Comparison of ENCODE assay signal across 8 cellular contexts in the genomic region with DNA sequence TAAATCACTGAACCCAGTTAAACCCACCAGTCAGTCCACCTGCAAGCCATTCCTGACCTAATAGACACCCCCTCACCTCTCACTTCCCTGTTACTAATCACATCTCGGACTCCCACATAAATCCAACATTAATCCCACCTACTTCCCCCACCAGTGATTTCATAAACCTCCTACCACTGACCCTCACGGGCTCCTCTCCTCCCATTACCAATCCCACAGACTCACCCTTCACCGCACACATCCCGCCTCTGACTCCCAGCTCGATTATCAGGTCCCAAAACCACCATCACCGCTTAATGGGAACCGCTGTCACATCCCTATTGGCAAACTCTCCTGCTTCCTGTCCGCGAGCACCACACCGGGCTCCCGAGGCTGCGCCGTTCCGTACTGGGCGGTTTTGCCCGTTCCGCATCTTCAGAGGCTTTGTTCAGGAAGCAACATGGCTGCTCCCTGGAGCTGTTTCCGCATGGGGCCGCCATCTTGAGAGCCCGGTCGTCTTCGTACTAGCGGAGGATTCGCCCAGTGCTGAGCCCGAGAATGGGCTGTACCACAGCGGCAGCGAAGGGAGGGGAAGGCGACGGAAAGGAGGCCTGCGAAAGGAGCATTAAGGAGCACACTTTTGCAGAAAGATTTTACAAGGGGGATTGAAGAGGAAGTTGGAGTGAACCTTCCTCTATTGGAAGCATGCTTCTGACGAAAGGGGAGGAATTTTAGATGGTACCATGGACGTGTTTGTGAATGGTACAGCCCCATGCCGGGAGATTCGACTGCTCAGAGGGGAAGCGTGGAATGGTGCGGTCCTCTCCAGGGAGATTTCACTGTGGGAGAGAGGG. TPM values are rescaled to one million over a fixed set of nuclear protein-coding genes. Genes with fewer than 3 reads are reported as not detected.
DNase-seq lines count a peak whose midpoint lies in the region; ATAC-seq and TF ChIP-seq lines count a peak whose summit lies in the region.

TSS of gene ZNF300 (minus strand) at position 502 of the 833 bp plus-strand sequence. CDS start 1,825 bp downstream, outside the sequence.

- peak within 1 kb of the TSS; percentile 74 for H4K8ac ChIP-seq in trophoblast cell (ENCODE audit: low read depth, low read length)

- peaks cover 13% of the 10 kb centered on the region for H3K4me1 Mint-ChIP-seq in Calu3 (ENCODE audit: low read depth, unreplicated experiment)

- TF ChIP-seq CTCF in Calu3 (IDR thresholded peaks at IDR 0.05; ENCODE audit: unreplicated experiment) (no peak), astrocyte of the cerebellum (IDR thresholded peaks at IDR 0.05; ENCODE audit: low read depth, low read length, missing control alignments) (no peak), right atrium auricular region (IDR thresholded peaks at IDR 0.05) (no peak), tibial nerve (IDR thresholded peaks at IDR 0.05) (no peak)

- peak within 1 kb of the TSS; percentile 55 for H4K12ac ChIP-seq in trophoblast cell (ENCODE audit: low read depth, low read length)

- H3K36me3 ChIP-seq in right atrium auricular region (peaks cover 5% of the 10 kb centered on the region), trophoblast cell (ENCODE audit: control insufficient read depth in 1 of 2, insufficient read depth in 2 of 2, low read length in 2 of 2) (peaks cover 0 to 2% of the 10 kb centered on the region in 2 experiments), tibial nerve (peaks cover 0 to 42% (median 0%) of the 10 kb centered on the region in 3 donors)

- CTCF ChIA-PET in Calu3 (lab: Charles Lee), result no interaction called here

- H3K18ac ChIP-seq in trophoblast cell (ENCODE audit: low read length), result peak within 1 kb of the TSS; percentile 34

- H4K91ac ChIP-seq in trophoblast cell (ENCODE audit: low read depth, low read length), result peak within 1 kb of the TSS; percentile 85

- H3K9ac ChIP-seq in trophoblast cell (ENCODE audit: low read length), result peak within 1 kb of the TSS; percentile 60

- WGBS in trophoblast cell (ENCODE audit: extremely low coverage, insufficient coverage, insufficient read length), result 100% methylated on average over 1 of the region's 36 CpGs
- 4 to 7% methylated on average over 36 of the region's 36 CpGs for WGBS in tibial nerve, 2 donors

- ATAC-seq in HG02798 (IDR thresholded peaks at IDR 0.05; ENCODE audit: poor library complexity, unreplicated experiment), result no peak

- H3K4me2 ChIP-seq in trophoblast cell (ENCODE audit: low read length), result peak within 1 kb of the TSS; percentile 69

- peak within 1 kb of the TSS; percentile 59 for H2AFZ ChIP-seq in trophoblast cell (ENCODE audit: insufficient read depth, low read length, poor library complexity)

- H3K27ac ChIP-seq in right atrium auricular region (peak within 1 kb of the TSS in 1 of 2 donors; percentile 54), trophoblast cell (ENCODE audit: low read depth, low read length) (peak within 1 kb of the TSS; percentile 42), tibial nerve (peak within 1 kb of the TSS; percentile 37 to 75 (median 60))

- intact Hi-C loops in Calu3 (cut with micrococcal nuclease; ENCODE audit: unreplicated experiment), result no loop called here

- no peak within 1 kb of the TSS for H2AK5ac ChIP-seq in trophoblast cell (ENCODE audit: low read length)

- peak within 1 kb of the TSS; percentile 80 for H3K4me3 Mint-ChIP-seq in Calu3 (ENCODE audit: low read depth, unreplicated experiment)

- H3K23ac ChIP-seq in trophoblast cell (ENCODE audit: low read length), result no peak within 1 kb of the TSS

- H3K4ac ChIP-seq in trophoblast cell (ENCODE audit: low read depth, low read length), result peak within 1 kb of the TSS; percentile 25

- peak within 1 kb of the TSS; percentile 74 for H2BK5ac ChIP-seq in trophoblast cell (ENCODE audit: low read depth, low read length, poor library complexity)

- H3K9me3 Mint-ChIP-seq in Calu3 (ENCODE audit: low read depth, unreplicated experiment), result peaks cover 21% of the 10 kb centered on the region

- DNase-seq in Calu3, result peak; percentile 85
- DNase-seq in HT1080 (ENCODE audit: low read depth), result peak; percentile 88
- peak; percentile 2 for DNase-seq in T follicular helper cell (ENCODE audit: low read depth)
- peak; percentile 89 for DNase-seq in astrocyte of the cerebellum (ENCODE audit: low read depth)
- peak; percentile 83 for DNase-seq in right atrium auricular region (ENCODE audit: low spot score)
- peak; percentile 53 to 85 for DNase-seq in trophoblast cell
- DNase-seq in tibial nerve (ENCODE audit: low spot score in 2 of 2), result peak; percentile 47 to 63

- peak in 1 of 2 donors; percentile 33 for TF ChIP-seq POLR2A in tibial nerve (IDR thresholded peaks at IDR 0.05)

- H2BK120ac ChIP-seq in trophoblast cell (ENCODE audit: insufficient read depth, low read length, poor library complexity), result peak within 1 kb of the TSS; percentile 84

- peak within 1 kb of the TSS; percentile 91 for H3K27ac Mint-ChIP-seq in Calu3 (ENCODE audit: unreplicated experiment)

- H3K9me3 ChIP-seq in right atrium auricular region (peaks cover 0 to 80% of the 10 kb centered on the region in 2 donors), trophoblast cell (ENCODE audit: insufficient read depth, low read depth, low read length) (peaks cover 2% of the 10 kb centered on the region), tibial nerve (peaks cover 0 to 70% (median 24%) of the 10 kb centered on the region in 4 donors)

- no peaks in the 10 kb centered on the region for H3K27me3 Mint-ChIP-seq in Calu3 (ENCODE audit: unreplicated experiment)

- TF ChIP-seq EP300 in tibial nerve (IDR thresholded peaks at IDR 0.05), result peak in 1 of 2 donors; percentile 77

- BruUV-seq in Calu3 (replicated peaks; lab: Mats Ljungman, UMichigan), result no TSS peak

- H3K79me2 ChIP-seq in trophoblast cell (ENCODE audit: control insufficient read depth, insufficient read depth, low read length, poor library complexity), result peaks cover 2% of the 10 kb centered on the region

- H3K14ac ChIP-seq in trophoblast cell (ENCODE audit: low read length), result peak within 1 kb of the TSS; percentile 66

- H2BK12ac ChIP-seq in trophoblast cell (ENCODE audit: low read length), result peak within 1 kb of the TSS; percentile 19

- H3K4me1 ChIP-seq in right atrium auricular region, result no peaks in the 10 kb centered on the region
- H3K4me1 ChIP-seq in trophoblast cell (ENCODE audit: control insufficient read depth in 1 of 2, insufficient read depth in 2 of 2, low read length in 2 of 2), result no peaks in the 10 kb centered on the region
- H3K4me1 ChIP-seq in tibial nerve, result peaks cover 0 to 6% (median 0%) of the 10 kb centered on the region in 4 donors

- H3K27me3 ChIP-seq in right atrium auricular region (no peaks in the 10 kb centered on the region), trophoblast cell (ENCODE audit: insufficient read depth, low read length) (no peaks in the 10 kb centered on the region), tibial nerve (no peaks in the 10 kb centered on the region)

- in situ Hi-C loops in astrocyte of the cerebellum (cut with HindIII; ENCODE audit: low sequenced_read_pairs), result no loop called here

- H3K36me3 Mint-ChIP-seq in Calu3 (ENCODE audit: insufficient read depth, unreplicated experiment), result peaks cover 14% of the 10 kb centered on the region

- H3K4me3 ChIP-seq in astrocyte of the cerebellum (ENCODE audit: low read depth, low read length) (peak within 1 kb of the TSS; percentile 81), right atrium auricular region (peak within 1 kb of the TSS; percentile 37 to 52), trophoblast cell (ENCODE audit: low read depth, low read length) (peak within 1 kb of the TSS; percentile 75), tibial nerve (peak within 1 kb of the TSS; percentile 20 to 58 (median 46))

- H3K79me1 ChIP-seq in trophoblast cell (ENCODE audit: low read length), result peaks cover 6% of the 10 kb centered on the region

RNA-seq across cellular contexts. Expression of gene ZNF300, which starts in this region (rescaled TPM):
- total RNA-seq in Calu3 (2022), result 9.1 and 11.3 TPM in 2 replicates
- 8.3 and 8.6 TPM in 2 replicates for total RNA-seq in HT1080 (2014; rRNA removed; shearing (Covaris generic))
- 4.5 and 6.7 TPM in 2 replicates for polyA plus RNA-seq in HT1080 (2015; cell fraction: cytosol; rRNA removed)
- 40.1 and 43.8 TPM in 2 replicates for polyA plus RNA-seq in HT1080 (2015; cell fraction: nucleus; rRNA removed)
- total RNA-seq in right atrium auricular region, result 1 to 10 TPM in 1 of 2 donors, under 1 TPM in 1; 0.74 to 1.6 TPM
- polyA plus RNA-seq in trophoblast cell (2013), result 6.4 and 6.5 TPM in 2 replicates
- 10 to 100 TPM in 1 of 4 donors, 1 to 10 TPM in 3; 6.3 to 10.5 (median 7.8) TPM for total RNA-seq in tibial nerve

Comparison
In these comparisons a context has a peak if more than half of its experiments do, and no peak if none do; other contexts are left out.
1. DNase-seq: peak in every context shown above with its lines; median percentile 89 in astrocyte of the cerebellum; 88 in HT1080; 85 in Calu3; 83 in right atrium auricular region; 69 in trophoblast cell; 55 in tibial nerve; 2 in T follicular helper cell.